7 cellular contexts compared by ENCODE assay signal in the genomic region with DNA sequence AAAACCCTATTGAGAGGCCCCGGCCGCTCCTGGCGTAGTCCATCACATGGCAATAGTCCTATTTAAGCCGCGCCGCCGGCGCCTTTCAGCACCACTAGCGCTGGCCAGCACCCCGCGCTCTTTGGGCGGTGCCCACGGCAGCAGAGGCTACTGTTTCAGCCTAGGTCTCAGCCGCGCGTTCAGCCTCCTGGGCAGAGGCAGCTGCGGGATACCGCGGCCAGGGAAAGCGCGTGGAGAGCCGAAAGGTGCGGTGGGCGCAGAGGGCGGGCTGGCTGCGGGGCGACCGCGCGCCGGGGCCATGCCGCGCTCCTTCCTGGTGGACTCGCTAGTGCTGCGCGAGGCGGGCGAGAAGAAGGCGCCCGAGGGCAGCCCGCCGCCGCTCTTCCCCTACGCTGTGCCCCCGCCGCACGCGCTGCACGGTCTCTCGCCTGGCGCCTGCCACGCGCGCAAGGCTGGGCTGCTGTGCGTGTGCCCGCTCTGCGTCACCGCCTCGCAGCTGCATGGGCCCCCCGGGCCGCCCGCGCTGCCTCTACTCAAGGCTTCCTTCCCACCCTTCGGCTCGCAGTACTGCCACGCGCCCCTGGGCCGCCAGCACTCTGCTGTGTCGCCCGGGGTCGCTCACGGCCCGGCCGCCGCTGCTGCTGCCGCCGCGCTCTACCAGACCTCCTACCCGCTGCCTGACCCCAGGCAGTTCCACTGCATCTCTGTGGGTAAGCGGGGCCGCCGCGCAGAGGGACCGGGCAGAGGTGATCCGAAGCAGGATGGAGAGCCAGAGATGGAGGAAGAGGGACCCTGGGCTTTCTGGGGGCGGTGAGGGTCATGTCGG. TPM values are rescaled to one million over a fixed set of nuclear protein-coding genes. Genes with fewer than 3 reads are reported as not detected.
DNase-seq lines count a peak whose midpoint lies in the region; ATAC-seq and TF ChIP-seq lines count a peak whose summit lies in the region.

A gene (plus strand): TSS at position 91 of the 826 bp plus-strand sequence. CDS start 208 bp downstream, at position 299.

- peak within 1 kb of the TSS; percentile 80 to 86 (median 81) for H3K4me3 Mint-ChIP-seq in T-cell
- peak within 1 kb of the TSS; percentile 9 for H3K4me3 Mint-ChIP-seq in chondrocyte (ENCODE audit: unreplicated experiment)

- CTCF ChIA-PET in HEK293T (lab: Yijun Ruan, JAX): no interaction called here
- CTCF ChIA-PET in T-cell (lab: Charles Lee): no interaction called here

- peak; percentile 75 for DNase-seq in HEK293T (ENCODE audit: extremely low spot score)
- DNase-seq in T-cell: peak in 28 of 34 experiments; percentile 8 to 53 (median 28)
- DNase-seq in chondrocyte (ENCODE audit: low spot score): no peak
- DNase-seq in left colon: peak; percentile 51 to 71
- peak in 2 of 3 donors; percentile 16 to 37 for DNase-seq in stimulated activated CD4-positive, alpha-beta T cell treated with anti-CD3 and anti-CD28 coated beads, Interleukin-12 subunit alpha, Interleukin-12 subunit beta, amount 100 ng/mL, for 48 hours (ENCODE audit: low read depth in 2 of 3, low spot score in 1 of 3)
- no peak for DNase-seq in cerebellum (ENCODE audit: low spot score)

- intact Hi-C loops in left colon (cut with DNase I, micrococcal nuclease): no loop called here

- POLR2A ChIA-PET in HEK293T (lab: Yijun Ruan, JAX) (no interaction called here), T-cell (lab: Charles Lee) (no interaction called here)

- ATAC-seq in T-cell (replicated peaks in 1 of 4): peak; percentile 40 to 80 (median 67)
- peak; percentile 95 for ATAC-seq in left colon
- ATAC-seq in GM18511 (IDR thresholded peaks at IDR 0.05; ENCODE audit: unreplicated experiment): no peak

- H3K27me3 Mint-ChIP-seq in T-cell (peaks cover 66 to 83% of the 10 kb centered on the region in 2 donors), chondrocyte (ENCODE audit: low read depth) (peaks cover 79% of the 10 kb centered on the region)

- H3K9me3 Mint-ChIP-seq in T-cell (no peaks in the 10 kb centered on the region), chondrocyte (ENCODE audit: low read depth) (peaks cover 8% of the 10 kb centered on the region)

- TF ChIP-seq CTCF in chondrocyte (IDR thresholded peaks at IDR 0.05): no peak

- H3K4me1 Mint-ChIP-seq in T-cell: peaks cover 39 to 46% (median 43%) of the 10 kb centered on the region in 3 donors
- peaks cover 24% of the 10 kb centered on the region for H3K4me1 Mint-ChIP-seq in chondrocyte (ENCODE audit: low read depth)

- no peaks in the 10 kb centered on the region for H3K36me3 Mint-ChIP-seq in T-cell
- H3K36me3 Mint-ChIP-seq in chondrocyte (ENCODE audit: low read depth): peaks cover 5% of the 10 kb centered on the region

- H3K27ac Mint-ChIP-seq in T-cell (peak within 1 kb of the TSS in 1 of 2 donors; percentile 20), chondrocyte (ENCODE audit: unreplicated experiment) (no peak within 1 kb of the TSS)

TF ChIP-seq in HEK293T, 16 proteins besides CTCF, POLR2A, EP300 and RAD21:
- TF ChIP-seq CTBP1 (IDR thresholded peaks at IDR 0.05; ENCODE audit: borderline replicate concordance): peak; percentile 21; the same call in 1 of the 2 replicates
- TF ChIP-seq FOXM1 (IDR thresholded peaks at IDR 0.05; ENCODE audit: borderline replicate concordance): no peak

RNA-seq across cellular contexts. Expression of the gene that starts here (rescaled TPM):
- total RNA-seq in T-cell (not detected), chondrocyte (not detected in 3 replicates), left colon (not detected), cerebellum (0.36 TPM)

Comparison
In these comparisons a context has a peak if more than half of its experiments do, and no peak if none do; other contexts are left out.
1. Peak in DNase-seq and ATAC-seq in T-cell; RNA of the gene not detected or under 1 TPM.
2. Peak in DNase-seq and ATAC-seq in left colon; RNA of the gene not detected or under 1 TPM.
3. DNase-seq: peak in HEK293T (single experiment) and stimulated activated CD4-positive, alpha-beta T cell treated with anti-CD3 and anti-CD28 coated beads, Interleukin-12 subunit alpha, Interleukin-12 subunit beta, amount 100 ng/mL, for 48 hours (2 of 3); none in chondrocyte (single experiment) and cerebellum (single experiment).